In the genomic region with DNA sequence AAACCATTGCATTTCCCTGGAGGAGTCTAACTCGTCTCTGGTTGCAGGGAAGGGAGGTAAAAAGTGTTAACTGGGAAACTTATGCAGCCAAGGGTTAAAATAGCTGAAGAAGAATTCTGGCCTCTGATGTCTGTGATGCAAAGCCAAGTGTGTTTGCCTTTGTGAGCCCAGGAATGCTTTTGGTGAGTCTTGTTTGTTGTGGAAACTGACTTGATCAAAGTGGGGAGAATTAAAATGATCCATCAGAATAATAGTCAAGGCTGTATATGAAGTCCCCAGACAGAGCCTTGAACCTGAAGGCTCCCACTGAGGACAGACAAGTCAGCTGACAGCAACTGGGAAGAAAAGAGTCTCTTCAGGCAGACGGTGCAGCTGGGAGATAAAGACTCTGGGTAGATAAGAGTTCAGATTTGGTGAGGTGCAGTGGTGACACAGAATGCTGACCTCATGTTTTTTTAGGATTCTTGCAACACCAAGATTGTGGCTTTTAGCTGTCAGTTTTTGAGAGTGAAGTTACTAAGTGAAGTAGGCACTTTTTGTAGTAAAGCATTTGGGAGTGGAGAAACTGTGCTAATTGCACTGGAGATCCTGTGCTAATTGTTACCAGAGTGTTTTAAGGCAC, we compare ENCODE assay signal across 14 cellular contexts. TPM values are rescaled to one million over a fixed set of nuclear protein-coding genes. Genes with fewer than 3 reads are reported as not detected.
A peak's percentile ranks its signal among the peaks of the same experiment; 100 is the strongest.
DNase-seq lines count a peak whose midpoint lies in the region; ATAC-seq, FAIRE-seq and TF ChIP-seq lines count a peak whose summit lies in the region.
"Had no signal": no experiment of that assay in that cellular context is flagged by ENCODE, and none has a peak within 500 bp of the region (broad histone marks: within the 10 kb centered on the region; RNA-seq: fewer than 3 reads in every experiment).

No MANE protein-coding gene starts in this region.

- H3K36me3 ChIP-seq in cardiac muscle cell (no peaks in the 10 kb centered on the region), body of pancreas (replicated peaks in 1 of 2; ENCODE audit: insufficient read depth in 1 of 2, low read depth in 2 of 2) (no peaks in the 10 kb centered on the region)
- H3K36me3 ChIP-seq: heart right ventricle, tibial artery had no signal

- H3K27ac ChIP-seq in cardiac muscle cell, result peak overlapping the region; percentile 97
- H3K27ac ChIP-seq in body of pancreas, result no peak overlapping the region
- H3K27ac ChIP-seq: tibial artery had no signal

- TF ChIP-seq POLR2A in body of pancreas (IDR thresholded peaks at IDR 0.05), result no peak

- ATAC-seq in body of pancreas (peak; percentile 64), GM19452 (IDR thresholded peaks at IDR 0.05; ENCODE audit: unreplicated experiment) (no peak), GM19328 (IDR thresholded peaks at IDR 0.05; ENCODE audit: unreplicated experiment) (no peak)
- ATAC-seq: HCT116, Panc1 had no signal

- no peaks in the 10 kb centered on the region for H3K27me3 ChIP-seq in cardiac muscle cell
- no peaks in the 10 kb centered on the region for H3K27me3 ChIP-seq in body of pancreas
- H3K27me3 ChIP-seq: heart right ventricle, tibial artery had no signal

- no peak for FAIRE-seq in RCC 7860 (lab: Jason Lieb, UNC)

- TF ChIP-seq CTCF in cardiac muscle cell (IDR thresholded peaks at IDR 0.05; ENCODE audit: low read depth, low read length) (no peak), body of pancreas (IDR thresholded peaks at IDR 0.05) (no peak)

- WGBS in body of pancreas, 2 donors, result 34 to 46% methylated on average over 2 of the region's 2 CpGs

- H3K4me1 ChIP-seq in cardiac muscle cell (ENCODE audit: low read depth) (peaks cover 39% of the 10 kb centered on the region), body of pancreas (peaks cover 16% of the 10 kb centered on the region)

- H3K4me3 ChIP-seq in cardiac muscle cell, result no peak overlapping the region
- no peak overlapping the region for H3K4me3 ChIP-seq in body of pancreas
- H3K4me3 ChIP-seq: heart right ventricle, tibial artery had no signal

- DNase-seq in cardiac muscle cell (ENCODE audit: low read depth in 1 of 2, low spot score in 1 of 2) (peak in 1 of 2 donors; percentile 60), cardiac septum (ENCODE audit: low spot score) (no peak), body of pancreas (no peak), left kidney (ENCODE audit: low read depth, low spot score) (peak; percentile 7), RCC 7860 (ENCODE audit: low spot score) (no peak), hypothalamus (lab: John Stamatoyannopoulos, UW) (no peak)
- DNase-seq: heart right ventricle, T-helper 9 cell, tibial artery had no signal

- intact Hi-C loops in cardiac septum (cut with DNase I), result no loop called here
- intact Hi-C loops in body of pancreas (cut with DNase I), result no loop called here

- no peaks in the 10 kb centered on the region for H3K9me3 ChIP-seq in cardiac muscle cell (ENCODE audit: low read depth)
- H3K9me3 ChIP-seq in body of pancreas, result no peaks in the 10 kb centered on the region
- H3K9me3 ChIP-seq: heart right ventricle, tibial artery had no signal

RNA-seq across cellular contexts. Expression of gene WLS, which starts 59.6 kb away (rescaled TPM):
- total RNA-seq in cardiac muscle cell, result 67.7 and 114 TPM in 2 replicates
- polyA plus RNA-seq in cardiac muscle cell, result 113 and 125 TPM in 2 replicates
- 78.0 TPM for total RNA-seq in cardiac septum
- 10 to 100 TPM; 39.6 to 73.4 TPM for total RNA-seq in body of pancreas
- total RNA-seq: activated CD8-positive, alpha-beta memory T cell treated with anti-CD3 and anti-CD28 coated beads for 36 hours had no signal
